1 cellular context compared by ENCODE assay signal in the genomic region with DNA sequence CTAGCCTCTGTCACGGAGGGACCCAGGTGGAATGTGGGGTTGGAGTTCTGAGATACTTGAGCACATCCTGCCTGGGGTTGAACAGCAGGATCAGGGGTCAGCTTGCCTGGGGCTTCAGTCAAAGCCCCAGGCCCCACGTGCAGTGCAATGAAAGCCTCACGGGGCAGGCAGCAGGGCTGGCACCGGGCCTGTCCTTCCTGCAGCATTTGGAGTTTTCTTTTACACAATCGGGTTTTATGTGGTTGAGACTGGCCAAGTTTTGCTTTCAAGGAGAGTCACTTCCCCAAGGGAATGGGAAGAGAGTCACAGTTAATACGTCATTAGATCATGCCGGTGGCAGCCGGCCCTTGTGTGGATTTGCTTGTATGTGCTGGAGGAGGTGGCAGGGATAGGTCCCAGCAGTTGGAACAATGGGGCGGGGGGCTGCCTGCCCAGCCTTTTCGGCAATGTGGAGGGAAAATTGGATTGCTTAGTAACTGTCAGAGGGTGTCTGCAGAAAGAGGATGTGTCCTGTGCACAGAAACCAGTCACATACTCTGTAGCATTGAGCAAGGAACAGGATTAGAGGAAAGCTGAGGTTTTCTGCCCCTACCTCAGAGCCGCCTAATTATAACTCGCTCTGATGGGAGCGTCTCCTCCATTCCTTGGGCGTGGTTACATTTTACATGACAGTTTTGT.
TF ChIP-seq lines count a peak whose summit lies in the region.

No MANE protein-coding gene starts in this region.

TF ChIP-seq in HepG2, 621 proteins besides CTCF, POLR2A, EP300 and RAD21 (continues in another document):
- TF ChIP-seq, protein P1, sequence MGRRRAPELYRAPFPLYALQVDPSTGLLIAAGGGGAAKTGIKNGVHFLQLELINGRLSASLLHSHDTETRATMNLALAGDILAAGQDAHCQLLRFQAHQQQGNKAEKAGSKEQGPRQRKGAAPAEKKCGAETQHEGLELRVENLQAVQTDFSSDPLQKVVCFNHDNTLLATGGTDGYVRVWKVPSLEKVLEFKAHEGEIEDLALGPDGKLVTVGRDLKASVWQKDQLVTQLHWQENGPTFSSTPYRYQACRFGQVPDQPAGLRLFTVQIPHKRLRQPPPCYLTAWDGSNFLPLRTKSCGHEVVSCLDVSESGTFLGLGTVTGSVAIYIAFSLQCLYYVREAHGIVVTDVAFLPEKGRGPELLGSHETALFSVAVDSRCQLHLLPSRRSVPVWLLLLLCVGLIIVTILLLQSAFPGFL (CRISPR knock-in tag; IDR thresholded peaks at IDR 0.05) = 0 out of 2 replicates have a peak, but pooled peaks have one; percentile 25
- TF ChIP-seq ZNF619 (CRISPR knock-in tag; IDR thresholded peaks at IDR 0.05) (no peak), HOXA5 (CRISPR knock-in tag; IDR thresholded peaks at IDR 0.05) (no peak), BRD4 (CRISPR knock-in tag; IDR thresholded peaks at IDR 0.05) (no peak), ZFY (CRISPR knock-in tag; IDR thresholded peaks at IDR 0.05) (0 out of 2 replicates have a peak, but pooled peaks have one; percentile 6), NKX3-1 (CRISPR knock-in tag; IDR thresholded peaks at IDR 0.05) (no peak), ZNF768 (CRISPR knock-in tag; IDR thresholded peaks at IDR 0.05) (peak; percentile 4; the same call in 1 of the 2 replicates), ZNF670 (CRISPR knock-in tag; IDR thresholded peaks at IDR 0.05; ENCODE audit: borderline replicate concordance) (no peak), ATAD3A (CRISPR knock-in tag; IDR thresholded peaks at IDR 0.05) (no peak), ZNF337 (CRISPR knock-in tag; IDR thresholded peaks at IDR 0.05; ENCODE audit: borderline replicate concordance, low read depth) (no peak), ZNF761 (CRISPR knock-in tag; conservative IDR thresholded peaks at IDR 0.05) (0 out of 2 replicates have a peak, but pooled peaks have one; percentile 24), STAG1 (CRISPR knock-in tag; IDR thresholded peaks at IDR 0.05) (no peak), ETV5 (CRISPR knock-in tag; IDR thresholded peaks at IDR 0.05; ENCODE audit: borderline replicate concordance) (0 out of 2 replicates have a peak, but pooled peaks have one; percentile 12), ZFAT (CRISPR knock-in tag; conservative IDR thresholded peaks at IDR 0.05) (no peak), HDAC2 (CRISPR knock-in tag; IDR thresholded peaks at IDR 0.05) (no peak), ZMYM3 (CRISPR knock-in tag; IDR thresholded peaks at IDR 0.05) (no peak), GTF2F1 (IDR thresholded peaks at IDR 0.05; ENCODE audit: low read length) (no peak), MXD4 (CRISPR knock-in tag; IDR thresholded peaks at IDR 0.05) (0 out of 2 replicates have a peak, but pooled peaks have one; percentile 17), TCF7 (IDR thresholded peaks at IDR 0.05; ENCODE audit: low read depth) (no peak), ASH2L (IDR thresholded peaks at IDR 0.05; ENCODE audit: insufficient read length, low read depth, low read length) (peak; percentile 2), ZNF263 (CRISPR knock-in tag; IDR thresholded peaks at IDR 0.05) (0 out of 2 replicates have a peak, but pooled peaks have one; percentile 2), TEAD3 (CRISPR knock-in tag; optimal IDR thresholded peaks at IDR 0.05; ENCODE audit: borderline replicate concordance) (peak; percentile 59), ZNF253 (CRISPR knock-in tag; IDR thresholded peaks at IDR 0.05; ENCODE audit: borderline replicate concordance) (no peak)
- TF ChIP-seq, protein P2, sequence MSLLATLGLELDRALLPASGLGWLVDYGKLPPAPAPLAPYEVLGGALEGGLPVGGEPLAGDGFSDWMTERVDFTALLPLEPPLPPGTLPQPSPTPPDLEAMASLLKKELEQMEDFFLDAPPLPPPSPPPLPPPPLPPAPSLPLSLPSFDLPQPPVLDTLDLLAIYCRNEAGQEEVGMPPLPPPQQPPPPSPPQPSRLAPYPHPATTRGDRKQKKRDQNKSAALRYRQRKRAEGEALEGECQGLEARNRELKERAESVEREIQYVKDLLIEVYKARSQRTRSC (CRISPR knock-in tag; IDR thresholded peaks at IDR 0.05; ENCODE audit: low read depth) = no peak
- TF ChIP-seq, protein P3, sequence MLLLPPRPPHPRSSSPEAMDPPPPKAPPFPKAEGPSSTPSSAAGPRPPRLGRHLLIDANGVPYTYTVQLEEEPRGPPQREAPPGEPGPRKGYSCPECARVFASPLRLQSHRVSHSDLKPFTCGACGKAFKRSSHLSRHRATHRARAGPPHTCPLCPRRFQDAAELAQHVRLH (CRISPR knock-in tag; IDR thresholded peaks at IDR 0.05; ENCODE audit: borderline replicate concordance, low read depth) = 0 out of 2 replicates have a peak, but pooled peaks have one; percentile 28
- TF ChIP-seq, protein P4, sequence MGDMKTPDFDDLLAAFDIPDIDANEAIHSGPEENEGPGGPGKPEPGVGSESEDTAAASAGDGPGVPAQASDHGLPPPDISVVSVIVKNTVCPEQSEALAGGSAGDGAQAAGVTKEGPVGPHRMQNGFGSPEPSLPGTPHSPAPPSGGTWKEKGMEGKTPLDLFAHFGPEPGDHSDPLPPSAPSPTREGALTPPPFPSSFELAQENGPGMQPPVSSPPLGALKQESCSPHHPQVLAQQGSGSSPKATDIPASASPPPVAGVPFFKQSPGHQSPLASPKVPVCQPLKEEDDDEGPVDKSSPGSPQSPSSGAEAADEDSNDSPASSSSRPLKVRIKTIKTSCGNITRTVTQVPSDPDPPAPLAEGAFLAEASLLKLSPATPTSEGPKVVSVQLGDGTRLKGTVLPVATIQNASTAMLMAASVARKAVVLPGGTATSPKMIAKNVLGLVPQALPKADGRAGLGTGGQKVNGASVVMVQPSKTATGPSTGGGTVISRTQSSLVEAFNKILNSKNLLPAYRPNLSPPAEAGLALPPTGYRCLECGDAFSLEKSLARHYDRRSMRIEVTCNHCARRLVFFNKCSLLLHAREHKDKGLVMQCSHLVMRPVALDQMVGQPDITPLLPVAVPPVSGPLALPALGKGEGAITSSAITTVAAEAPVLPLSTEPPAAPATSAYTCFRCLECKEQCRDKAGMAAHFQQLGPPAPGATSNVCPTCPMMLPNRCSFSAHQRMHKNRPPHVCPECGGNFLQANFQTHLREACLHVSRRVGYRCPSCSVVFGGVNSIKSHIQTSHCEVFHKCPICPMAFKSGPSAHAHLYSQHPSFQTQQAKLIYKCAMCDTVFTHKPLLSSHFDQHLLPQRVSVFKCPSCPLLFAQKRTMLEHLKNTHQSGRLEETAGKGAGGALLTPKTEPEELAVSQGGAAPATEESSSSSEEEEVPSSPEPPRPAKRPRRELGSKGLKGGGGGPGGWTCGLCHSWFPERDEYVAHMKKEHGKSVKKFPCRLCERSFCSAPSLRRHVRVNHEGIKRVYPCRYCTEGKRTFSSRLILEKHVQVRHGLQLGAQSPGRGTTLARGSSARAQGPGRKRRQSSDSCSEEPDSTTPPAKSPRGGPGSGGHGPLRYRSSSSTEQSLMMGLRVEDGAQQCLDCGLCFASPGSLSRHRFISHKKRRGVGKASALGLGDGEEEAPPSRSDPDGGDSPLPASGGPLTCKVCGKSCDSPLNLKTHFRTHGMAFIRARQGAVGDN (CRISPR knock-in tag; IDR thresholded peaks at IDR 0.05) = peak; percentile 34
- TF ChIP-seq, protein P5, sequence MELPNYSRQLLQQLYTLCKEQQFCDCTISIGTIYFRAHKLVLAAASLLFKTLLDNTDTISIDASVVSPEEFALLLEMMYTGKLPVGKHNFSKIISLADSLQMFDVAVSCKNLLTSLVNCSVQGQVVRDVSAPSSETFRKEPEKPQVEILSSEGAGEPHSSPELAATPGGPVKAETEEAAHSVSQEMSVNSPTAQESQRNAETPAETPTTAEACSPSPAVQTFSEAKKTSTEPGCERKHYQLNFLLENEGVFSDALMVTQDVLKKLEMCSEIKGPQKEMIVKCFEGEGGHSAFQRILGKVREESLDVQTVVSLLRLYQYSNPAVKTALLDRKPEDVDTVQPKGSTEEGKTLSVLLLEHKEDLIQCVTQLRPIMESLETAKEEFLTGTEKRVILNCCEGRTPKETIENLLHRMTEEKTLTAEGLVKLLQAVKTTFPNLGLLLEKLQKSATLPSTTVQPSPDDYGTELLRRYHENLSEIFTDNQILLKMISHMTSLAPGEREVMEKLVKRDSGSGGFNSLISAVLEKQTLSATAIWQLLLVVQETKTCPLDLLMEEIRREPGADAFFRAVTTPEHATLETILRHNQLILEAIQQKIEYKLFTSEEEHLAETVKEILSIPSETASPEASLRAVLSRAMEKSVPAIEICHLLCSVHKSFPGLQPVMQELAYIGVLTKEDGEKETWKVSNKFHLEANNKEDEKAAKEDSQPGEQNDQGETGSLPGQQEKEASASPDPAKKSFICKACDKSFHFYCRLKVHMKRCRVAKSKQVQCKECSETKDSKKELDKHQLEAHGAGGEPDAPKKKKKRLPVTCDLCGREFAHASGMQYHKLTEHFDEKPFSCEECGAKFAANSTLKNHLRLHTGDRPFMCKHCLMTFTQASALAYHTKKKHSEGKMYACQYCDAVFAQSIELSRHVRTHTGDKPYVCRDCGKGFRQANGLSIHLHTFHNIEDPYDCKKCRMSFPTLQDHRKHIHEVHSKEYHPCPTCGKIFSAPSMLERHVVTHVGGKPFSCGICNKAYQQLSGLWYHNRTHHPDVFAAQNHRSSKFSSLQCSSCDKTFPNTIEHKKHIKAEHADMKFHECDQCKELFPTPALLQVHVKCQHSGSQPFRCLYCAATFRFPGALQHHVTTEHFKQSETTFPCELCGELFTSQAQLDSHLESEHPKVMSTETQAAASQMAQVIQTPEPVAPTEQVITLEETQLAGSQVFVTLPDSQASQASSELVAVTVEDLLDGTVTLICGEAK (IDR thresholded peaks at IDR 0.05) = no peak
- TF ChIP-seq, protein P5 (CRISPR knock-in tag; IDR thresholded peaks at IDR 0.05) = no peak
- TF ChIP-seq, protein P6, sequence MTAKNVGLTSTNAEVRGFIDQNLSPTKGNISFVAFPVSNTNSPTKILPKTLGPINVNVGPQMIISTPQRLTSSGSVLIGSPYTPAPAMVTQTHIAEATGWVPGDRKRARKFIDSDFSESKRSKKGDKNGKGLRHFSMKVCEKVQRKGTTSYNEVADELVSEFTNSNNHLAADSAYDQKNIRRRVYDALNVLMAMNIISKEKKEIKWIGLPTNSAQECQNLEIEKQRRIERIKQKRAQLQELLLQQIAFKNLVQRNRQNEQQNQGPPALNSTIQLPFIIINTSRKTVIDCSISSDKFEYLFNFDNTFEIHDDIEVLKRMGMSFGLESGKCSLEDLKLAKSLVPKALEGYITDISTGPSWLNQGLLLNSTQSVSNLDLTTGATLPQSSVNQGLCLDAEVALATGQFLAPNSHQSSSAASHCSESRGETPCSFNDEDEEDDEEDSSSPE (CRISPR knock-in tag; IDR thresholded peaks at IDR 0.05) = no peak
- TF ChIP-seq, protein P7, sequence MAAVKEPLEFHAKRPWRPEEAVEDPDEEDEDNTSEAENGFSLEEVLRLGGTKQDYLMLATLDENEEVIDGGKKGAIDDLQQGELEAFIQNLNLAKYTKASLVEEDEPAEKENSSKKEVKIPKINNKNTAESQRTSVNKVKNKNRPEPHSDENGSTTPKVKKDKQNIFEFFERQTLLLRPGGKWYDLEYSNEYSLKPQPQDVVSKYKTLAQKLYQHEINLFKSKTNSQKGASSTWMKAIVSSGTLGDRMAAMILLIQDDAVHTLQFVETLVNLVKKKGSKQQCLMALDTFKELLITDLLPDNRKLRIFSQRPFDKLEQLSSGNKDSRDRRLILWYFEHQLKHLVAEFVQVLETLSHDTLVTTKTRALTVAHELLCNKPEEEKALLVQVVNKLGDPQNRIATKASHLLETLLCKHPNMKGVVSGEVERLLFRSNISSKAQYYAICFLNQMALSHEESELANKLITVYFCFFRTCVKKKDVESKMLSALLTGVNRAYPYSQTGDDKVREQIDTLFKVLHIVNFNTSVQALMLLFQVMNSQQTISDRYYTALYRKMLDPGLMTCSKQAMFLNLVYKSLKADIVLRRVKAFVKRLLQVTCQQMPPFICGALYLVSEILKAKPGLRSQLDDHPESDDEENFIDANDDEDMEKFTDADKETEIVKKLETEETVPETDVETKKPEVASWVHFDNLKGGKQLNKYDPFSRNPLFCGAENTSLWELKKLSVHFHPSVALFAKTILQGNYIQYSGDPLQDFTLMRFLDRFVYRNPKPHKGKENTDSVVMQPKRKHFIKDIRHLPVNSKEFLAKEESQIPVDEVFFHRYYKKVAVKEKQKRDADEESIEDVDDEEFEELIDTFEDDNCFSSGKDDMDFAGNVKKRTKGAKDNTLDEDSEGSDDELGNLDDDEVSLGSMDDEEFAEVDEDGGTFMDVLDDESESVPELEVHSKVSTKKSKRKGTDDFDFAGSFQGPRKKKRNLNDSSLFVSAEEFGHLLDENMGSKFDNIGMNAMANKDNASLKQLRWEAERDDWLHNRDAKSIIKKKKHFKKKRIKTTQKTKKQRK (IDR thresholded peaks at IDR 0.05; ENCODE audit: low read length) = no peak
- TF ChIP-seq, protein P8, sequence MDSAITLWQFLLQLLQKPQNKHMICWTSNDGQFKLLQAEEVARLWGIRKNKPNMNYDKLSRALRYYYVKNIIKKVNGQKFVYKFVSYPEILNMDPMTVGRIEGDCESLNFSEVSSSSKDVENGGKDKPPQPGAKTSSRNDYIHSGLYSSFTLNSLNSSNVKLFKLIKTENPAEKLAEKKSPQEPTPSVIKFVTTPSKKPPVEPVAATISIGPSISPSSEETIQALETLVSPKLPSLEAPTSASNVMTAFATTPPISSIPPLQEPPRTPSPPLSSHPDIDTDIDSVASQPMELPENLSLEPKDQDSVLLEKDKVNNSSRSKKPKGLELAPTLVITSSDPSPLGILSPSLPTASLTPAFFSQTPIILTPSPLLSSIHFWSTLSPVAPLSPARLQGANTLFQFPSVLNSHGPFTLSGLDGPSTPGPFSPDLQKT (CRISPR knock-in tag; IDR thresholded peaks at IDR 0.05; ENCODE audit: borderline replicate concordance) = no peak
